8 cellular contexts compared by ENCODE assay signal in genomic region chr14:104116544-104117340, GRCh38. TPM values are rescaled to one million over a fixed set of nuclear protein-coding genes. Genes with fewer than 3 reads are reported as not detected.
DNase-seq lines count a peak whose midpoint lies in the region; ATAC-seq, FAIRE-seq and TF ChIP-seq lines count a peak whose summit lies in the region.
"Had no signal": no experiment of that assay in that cellular context is flagged by ENCODE, and none has a peak within 500 bp of the region (broad histone marks: within the 10 kb centered on the region; RNA-seq: fewer than 3 reads in every experiment).

No MANE protein-coding gene starts in this region.

- no peak for ATAC-seq in stimulated activated memory B cell treated with anti-CD40 and anti-IgM and Interleukin-4, amounts not matched to agents 10 μg/mL and 1 μg/mL and 100 μg/mL, for 72 hours

- no peak for FAIRE-seq in keratinocyte (lab: Jason Lieb, UNC)

- peaks cover 29% of the 10 kb centered on the region for H3K27me3 ChIP-seq in keratinocyte (ENCODE audit: control insufficient read depth, extremely low read depth, insufficient read depth, low read length)

- no peaks in the 10 kb centered on the region for H3K4me1 Mint-ChIP-seq in stimulated activated memory B cell treated with anti-CD40 and anti-IgM and Interleukin-4, amounts not matched to agents 10 μg/mL and 1 μg/mL and 100 μg/mL, for 72 hours

- H3K9me3 ChIP-seq in keratinocyte (ENCODE audit: control insufficient read depth, low read depth, low read length): no peaks in the 10 kb centered on the region

- H3K36me3 Mint-ChIP-seq in stimulated activated memory B cell treated with anti-CD40 and anti-IgM and Interleukin-4, amounts not matched to agents 10 μg/mL and 1 μg/mL and 100 μg/mL, for 72 hours: no peaks in the 10 kb centered on the region

- H3K9me3 Mint-ChIP-seq in stimulated activated memory B cell treated with anti-CD40 and anti-IgM and Interleukin-4, amounts not matched to agents 10 μg/mL and 1 μg/mL and 100 μg/mL, for 72 hours: no peaks in the 10 kb centered on the region

- peak overlapping the region; percentile 45 to 80 (median 61) for H3K4me3 ChIP-seq in keratinocyte (ENCODE audit: control insufficient read depth in 2 of 3, extremely low read depth in 1 of 3, insufficient read depth in 2 of 3, low read depth in 1 of 3, low read length in 3 of 3)

- H3K79me2 ChIP-seq in keratinocyte (ENCODE audit: control insufficient read depth, insufficient read depth, low read length): no peaks in the 10 kb centered on the region

- in situ Hi-C loops in T47D (cut with HindIII; ENCODE audit: low pct_unique_long_range_greater_than_20kb, low sequenced_read_pairs): no loop called here

- no peak overlapping the region for H3K27ac Mint-ChIP-seq in stimulated activated memory B cell treated with anti-CD40 and anti-IgM and Interleukin-4, amounts not matched to agents 10 μg/mL and 1 μg/mL and 100 μg/mL, for 72 hours

- H3K27ac ChIP-seq in keratinocyte (ENCODE audit: control insufficient read depth, insufficient read depth, low read length): peak overlapping the region; percentile 36

- peaks cover 13% of the 10 kb centered on the region for H3K4me1 ChIP-seq in keratinocyte (ENCODE audit: control insufficient read depth, extremely low read depth, insufficient read depth, low read length)

- peaks cover 3% of the 10 kb centered on the region for H4K20me1 ChIP-seq in keratinocyte (ENCODE audit: control insufficient read depth, extremely low read depth, insufficient read depth, low read length)

- dilution Hi-C loops in keratinocyte (cut with MboI; ENCODE audit: extremely low pct_ligation_motif_present, low sequenced_read_pairs): no loop called here

- H3K4me2 ChIP-seq in keratinocyte (ENCODE audit: control insufficient read depth, extremely low read depth, insufficient read depth, low read depth, low read length): peak overlapping the region; percentile 82

- peak overlapping the region; percentile 56 for H2AFZ ChIP-seq in keratinocyte (ENCODE audit: control insufficient read depth, low read length)

- H3K36me3 ChIP-seq in keratinocyte (ENCODE audit: control insufficient read depth in 2 of 2, extremely low read depth in 1 of 2, insufficient read depth in 2 of 2, low read length in 2 of 2): no peaks in the 10 kb centered on the region

- DNase-seq in LoVo (ENCODE audit: low spot score) (peak; percentile 79), T47D (ENCODE audit: low read depth in 1 of 2, low spot score in 1 of 2) (peak; percentile 92 to 93), keratinocyte (ENCODE audit: low read depth, low spot score) (no peak), medulla oblongata (ENCODE audit: extremely low spot score) (no peak), DMS114 treated with DMSO at 0.1 percent for 48 hours (lab: John Stamatoyannopoulos, UW; ENCODE audit: unreplicated experiment) (no peak), NCI-H226 (no peak)
- DNase-seq: effector CD4-positive, alpha-beta T cell had no signal

- H3K9me1 ChIP-seq in keratinocyte (ENCODE audit: control insufficient read depth, extremely low read depth, insufficient read depth, low read length): no peaks in the 10 kb centered on the region

- TF ChIP-seq CTCF in keratinocyte (optimal IDR thresholded peaks at IDR 0.05 in 1 of 3, IDR thresholded peaks at IDR 0.05 in 1 of 3, conservative IDR thresholded peaks at IDR 0.05 in 1 of 3; ENCODE audit: extremely low read depth in 1 of 3, insufficient read depth in 2 of 3, low read length in 3 of 3): no peak

- peak overlapping the region; percentile 69 for H3K9ac ChIP-seq in keratinocyte (ENCODE audit: control insufficient read depth, extremely low read depth, insufficient read depth, low read length)

- H3K4me3 Mint-ChIP-seq in stimulated activated memory B cell treated with anti-CD40 and anti-IgM and Interleukin-4, amounts not matched to agents 10 μg/mL and 1 μg/mL and 100 μg/mL, for 72 hours: peak overlapping the region; percentile 29

- peaks cover 69% of the 10 kb centered on the region for H3K27me3 Mint-ChIP-seq in stimulated activated memory B cell treated with anti-CD40 and anti-IgM and Interleukin-4, amounts not matched to agents 10 μg/mL and 1 μg/mL and 100 μg/mL, for 72 hours

RNA-seq across cellular contexts. Expression of gene KIF26A, which starts 21.6 kb away (rescaled TPM):
- 0.07 to 0.08 TPM (median 0.07 TPM) in 3 replicates for polyA plus RNA-seq in keratinocyte
- 0.72 TPM for polyA plus RNA-seq in keratinocyte (2011; ENCODE audit: low read depth)
- polyA plus RNA-seq in keratinocyte (2011; cell fraction: cytosol; rRNA removed): 0.02 and 0.09 TPM in 2 replicates
- 0.17 and 0.20 TPM in 2 replicates for polyA plus RNA-seq in keratinocyte (2011; cell fraction: nucleus; rRNA removed)
- 0.21 and 1.8 TPM in 2 replicates for polyA plus RNA-seq in keratinocyte (2012; ENCODE audit: low replicate concordance)
- polyA minus RNA-seq in keratinocyte: 0.03 to 0.16 TPM (median 0.06 TPM) in 3 replicates
- polyA minus RNA-seq in keratinocyte (2011; cell fraction: cytosol; rRNA and poly(A)+ RNA removed): 1.3 TPM
- polyA minus RNA-seq in keratinocyte (2011; cell fraction: nucleus; rRNA and poly(A)+ RNA removed): 0.31 and 0.74 TPM in 2 replicates

RNA-seq across cellular contexts. Expression of gene ASPG, which starts 31.2 kb away (rescaled TPM):
- polyA plus RNA-seq in keratinocyte: 0.02 to 0.40 TPM (median 0.10 TPM) in 3 replicates
- not detected for polyA plus RNA-seq in keratinocyte (2011; ENCODE audit: low read depth)
- polyA plus RNA-seq in keratinocyte (2011; cell fraction: cytosol; rRNA removed): 0.04 TPM in 1 of 2 replicates, not detected in the other
- polyA plus RNA-seq in keratinocyte (2011; cell fraction: nucleus; rRNA removed): 0.06 and 0.12 TPM in 2 replicates
- 1.4 TPM in 1 of 2 replicates, not detected in the other for polyA plus RNA-seq in keratinocyte (2012; ENCODE audit: low replicate concordance)
- not detected in 3 replicates for polyA minus RNA-seq in keratinocyte
- polyA minus RNA-seq in keratinocyte (2011; cell fraction: cytosol; rRNA and poly(A)+ RNA removed): not detected
- 0.11 TPM in 1 of 2 replicates, not detected in the other for polyA minus RNA-seq in keratinocyte (2011; cell fraction: nucleus; rRNA and poly(A)+ RNA removed)

Comparison
In these comparisons a context has a peak if more than half of its experiments do, and no peak if none do; other contexts are left out.
1. DNase-seq: peak in LoVo (single experiment) and T47D (2 of 2); none in keratinocyte (single experiment), medulla oblongata (single experiment), DMS114 treated with DMSO at 0.1 percent for 48 hours (single experiment) and NCI-H226 (single experiment).